ENCODE assay signal across 14 cellular contexts in genomic region chr2:225354281-225354774, GRCh38. TPM values are rescaled to one million over a fixed set of nuclear protein-coding genes. Genes with fewer than 3 reads are reported as not detected.
DNase-seq lines count a peak whose midpoint lies in the region; TF ChIP-seq lines count a peak whose summit lies in the region.
"Had no signal": no experiment of that assay in that cellular context is flagged by ENCODE, and none has a peak within 500 bp of the region (broad histone marks: within the 10 kb centered on the region; RNA-seq: fewer than 3 reads in every experiment).

No MANE protein-coding gene starts in this region.

- H3K27me3 Mint-ChIP-seq in type B pancreatic cell: no peaks in the 10 kb centered on the region

- H3K4me1 Mint-ChIP-seq in type B pancreatic cell (ENCODE audit: unreplicated experiment): peaks cover 10% of the 10 kb centered on the region

- in situ Hi-C loops in GM13976 (cut with MboI; ENCODE audit: low sequenced_read_pairs, unreplicated experiment): no loop called here

- TF ChIP-seq CTCF in fibroblast of the aortic adventitia (IDR thresholded peaks at IDR 0.05; ENCODE audit: insufficient read depth, low read length) (no peak), tibial nerve (IDR thresholded peaks at IDR 0.05) (no peak), type B pancreatic cell (conservative IDR thresholded peaks at IDR 0.05) (no peak), GM13976 (IDR thresholded peaks at IDR 0.05; ENCODE audit: borderline replicate concordance, control extremely low read depth, extremely low read depth, insufficient read depth, missing control alignments) (no peak)

- H3K36me3 Mint-ChIP-seq in type B pancreatic cell: no peaks in the 10 kb centered on the region

- H3K9me3 Mint-ChIP-seq in type B pancreatic cell: no peaks in the 10 kb centered on the region

- 6 to 19% methylated on average over 3 of the region's 3 CpGs for WGBS in tibial nerve, 2 donors

- H3K4me3 Mint-ChIP-seq in type B pancreatic cell: no peak overlapping the region

- TF ChIP-seq POLR2A in tibial nerve (IDR thresholded peaks at IDR 0.05): no peak

- no peak for TF ChIP-seq EP300 in tibial nerve (IDR thresholded peaks at IDR 0.05)

- H3K27ac Mint-ChIP-seq in type B pancreatic cell: no peak overlapping the region

- H3K9me3 ChIP-seq in SJCRH30 (replicated peaks) (no peaks in the 10 kb centered on the region), tibial nerve (no peaks in the 10 kb centered on the region)

- H3K4me1 ChIP-seq in SJCRH30: peaks cover 28% of the 10 kb centered on the region
- H3K4me1 ChIP-seq in tibial nerve: no peaks in the 10 kb centered on the region

- peak; percentile 9 for DNase-seq in DMS 273 (lab: John Stamatoyannopoulos, UW; ENCODE audit: unreplicated experiment)
- DNase-seq in DMS 273 treated with DMSO at 0.1 percent for 48 hours (lab: John Stamatoyannopoulos, UW): no peak
- DNase-seq in SJCRH30: peak; percentile 86 to 98
- DNase-seq in fibroblast of the aortic adventitia (ENCODE audit: low read depth): peak; percentile 5
- DNase-seq in skeletal muscle cell (ENCODE audit: low read depth): peak; percentile 43
- DNase-seq in tibial nerve (ENCODE audit: low spot score in 2 of 2): no peak
- no peak for DNase-seq in type B pancreatic cell (ENCODE audit: extremely low spot score, unreplicated experiment)
- no peak for DNase-seq in GM13976 (ENCODE audit: low spot score)
- DNase-seq: activated T-cell treated with anti-CD3 and anti-CD28 coated beads for 4 hours, midbrain, MM.1S, small intestine had no signal

- H3K4me3 ChIP-seq in SJCRH30 (no peak overlapping the region; the same call in 1 of the 2 replicates), fibroblast of the aortic adventitia (ENCODE audit: low read depth, low read length) (no peak overlapping the region), skeletal muscle cell (ENCODE audit: low read depth, low read length) (no peak overlapping the region), tibial nerve (no peak overlapping the region)
- H3K4me3 ChIP-seq: cardiac muscle cell had no signal

- H3K27ac ChIP-seq in SJCRH30 (peak overlapping the region; percentile 96), tibial nerve (no peak overlapping the region)
- H3K27ac ChIP-seq: 22Rv1, cardiac muscle cell had no signal

- H3K36me3 ChIP-seq in SJCRH30 (no peaks in the 10 kb centered on the region), tibial nerve (no peaks in the 10 kb centered on the region)
- H3K36me3 ChIP-seq: cardiac muscle cell had no signal

- H3K27me3 ChIP-seq in SJCRH30 (no peaks in the 10 kb centered on the region), tibial nerve (no peaks in the 10 kb centered on the region)
- H3K27me3 ChIP-seq: cardiac muscle cell had no signal

RNA-seq across cellular contexts. Expression of gene NYAP2, which starts 45.2 kb away (rescaled TPM):
- 0.46 and 0.69 TPM in 2 replicates for total RNA-seq in SJCRH30 (2014; rRNA removed; shearing (Covaris generic))
- total RNA-seq in fibroblast of the aortic adventitia (ENCODE audit: low replicate concordance) (not detected in 2 replicates), tibial nerve (under 1 TPM in 1 of 4 donors, not detected in 3; under 0.01 TPM), type B pancreatic cell (ENCODE audit: low replicate concordance) (0.46 and 1.00 TPM in 2 replicates)
- total RNA-seq: cardiac muscle cell had no signal

Comparison
In these comparisons a context has a peak if more than half of its experiments do, and no peak if none do; other contexts are left out.
1. DNase-seq: peak in DMS 273 (single experiment), SJCRH30 (2 of 2), fibroblast of the aortic adventitia (single experiment) and skeletal muscle cell (single experiment); none in DMS 273 treated with DMSO at 0.1 percent for 48 hours (single experiment), tibial nerve (0 of 2), type B pancreatic cell (single experiment) and GM13976 (single experiment).